In the genomic region with DNA sequence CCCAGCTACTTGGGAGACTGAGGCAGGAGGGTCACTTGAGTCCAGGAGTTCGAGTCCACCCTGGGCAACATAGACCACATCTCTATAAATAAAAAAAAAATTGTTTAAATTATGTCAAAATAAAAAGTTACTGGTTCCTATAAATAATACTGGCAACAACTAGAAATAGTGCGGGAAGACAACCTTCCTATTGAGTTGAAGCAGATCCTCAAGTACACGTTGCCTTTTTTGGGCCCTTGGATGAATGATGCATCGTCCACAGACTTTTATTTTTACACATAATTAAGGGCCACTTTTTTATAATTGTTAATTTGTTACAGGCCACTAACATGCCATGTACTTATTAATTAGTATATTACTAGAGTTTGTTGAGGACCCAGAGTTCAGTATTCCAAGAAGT, we compare ENCODE assay signal across 31 cellular contexts. TPM values are rescaled to one million over a fixed set of nuclear protein-coding genes. Genes with fewer than 3 reads are reported as not detected.
"Had no signal": no experiment of that assay in that cellular context is flagged by ENCODE, and none has a peak within 500 bp of the region (broad histone marks: within the 10 kb centered on the region; RNA-seq: fewer than 3 reads in every experiment).

No MANE protein-coding gene starts in this region.

- H3K36me3 ChIP-seq: ovary had no signal

- H2AFZ ChIP-seq: hepatocyte had no signal

- H3K9me3 ChIP-seq: ovary, tibial nerve, upper lobe of left lung, vagina had no signal

- DNase-seq: islet precursor cell; left ventricle myocardium inferior; naive thymus-derived CD4-positive, alpha-beta T cell; ovary; retina; right cardiac atrium; stimulated activated CD4-positive, alpha-beta T cell treated with anti-CD3 and anti-CD28 coated beads, Interleukin-1b, Interleukin-23, amount 100 ng/mL, for 48 hours; stimulated activated CD4-positive, alpha-beta T cell treated with anti-CD3 and anti-CD28 coated beads, Interleukin-2, amount 100 ng/mL, for 48 hours; stimulated activated CD4-positive, alpha-beta T cell treated with anti-CD3 and anti-CD28 coated beads, Interleukin-4, amount 100 ng/mL, for 4 hours; stimulated activated CD8-positive, alpha-beta memory T cell treated with anti-CD3 and anti-CD28 coated beads, Interleukin-4, amount 100 ng/mL, for 48 hours; stimulated activated naive CD4-positive, alpha-beta T cell treated with Interleukin-2 at 50 U/mL for 16 hours; stimulated activated naive CD8-positive, alpha-beta T cell treated with anti-CD3 and anti-CD28 coated beads, Interleukin-15, amount 100 ng/mL, for 72 hours; substantia nigra; upper lobe of left lung had no signal

- H3K4me2 ChIP-seq: hepatocyte had no signal

- H3K27ac ChIP-seq: hepatocyte, left ventricle myocardium inferior, ovary, tibial nerve, upper lobe of left lung, vagina had no signal

- H3K4me3 ChIP-seq: hepatocyte, left ventricle myocardium inferior, lung, ovary, smooth muscle cell, tibial nerve, upper lobe of left lung, vagina had no signal

- H3K4me1 ChIP-seq: tibial nerve, upper lobe of left lung had no signal

- ATAC-seq: naive thymus-derived CD4-positive, alpha-beta T cell; natural killer cell treated with Interleukin-12 subunit alpha and Interleukin-12 subunit beta and Interleukin-15 and Interleukin-18, amount 100 ng/mL, for 72 hours; right cardiac atrium; stimulated activated memory B cell treated with anti-CD40 and anti-IgM and Interleukin-4, amounts not matched to agents 10 μg/mL and 1 μg/mL and 100 μg/mL, for 72 hours; stimulated activated naive CD8-positive, alpha-beta T cell treated with anti-CD3 and anti-CD28 coated beads, Interleukin-15, amount 100 ng/mL, for 72 hours had no signal

- H3K27me3 ChIP-seq: hepatocyte, ovary, tibial nerve, upper lobe of left lung, vagina had no signal

RNA-seq across cellular contexts. Expression of gene LINC00237, which starts 50.8 kb away (rescaled TPM):
- total RNA-seq: hepatocyte; kidney epithelial cell; left ventricle myocardium inferior; lung; mesothelial cell of epicardium; mononuclear cell; myocyte; naive thymus-derived CD4-positive, alpha-beta T cell; natural killer cell treated with Interleukin-12 subunit alpha and Interleukin-12 subunit beta and Interleukin-15 and Interleukin-18, amount 100 ng/mL, for 72 hours; omental fat pad; progenitor cell of endocrine pancreas; pulmonary artery endothelial cell; right cardiac atrium; smooth muscle cell; tibial nerve; upper lobe of left lung; urinary bladder; vagina had no signal
- polyA plus RNA-seq: hepatocyte; naive thymus-derived CD4-positive, alpha-beta T cell; neural cell; ovary; right cardiac atrium; smooth muscle cell; thymus; urinary bladder had no signal
